ENCODE assay signal across 8 cellular contexts in genomic region chr1:161749509-161750407, GRCh38. TPM values are rescaled to one million over a fixed set of nuclear protein-coding genes. Genes with fewer than 3 reads are reported as not detected.
DNase-seq lines count a peak whose midpoint lies in the region; ATAC-seq and TF ChIP-seq lines count a peak whose summit lies in the region.

A gene with protein sequence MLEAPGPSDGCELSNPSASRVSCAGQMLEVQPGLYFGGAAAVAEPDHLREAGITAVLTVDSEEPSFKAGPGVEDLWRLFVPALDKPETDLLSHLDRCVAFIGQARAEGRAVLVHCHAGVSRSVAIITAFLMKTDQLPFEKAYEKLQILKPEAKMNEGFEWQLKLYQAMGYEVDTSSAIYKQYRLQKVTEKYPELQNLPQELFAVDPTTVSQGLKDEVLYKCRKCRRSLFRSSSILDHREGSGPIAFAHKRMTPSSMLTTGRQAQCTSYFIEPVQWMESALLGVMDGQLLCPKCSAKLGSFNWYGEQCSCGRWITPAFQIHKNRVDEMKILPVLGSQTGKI (plus strand): TSS chr1:161749786. CDS start chr1:161749802, 16 bp downstream.

- TF ChIP-seq CTCF in GM12874 (IDR thresholded peaks at IDR 0.05; ENCODE audit: insufficient read depth, low read depth, low read length) (peak; percentile 39), upper lobe of left lung (IDR thresholded peaks at IDR 0.05) (peak in 2 of 6 experiments; percentile 7 to 30)

- POLR2A ChIA-PET in T-cell (lab: Charles Lee), result interaction anchor here (0.5 to 0.9 kb wide), 5 partner anchors 8 to 365 kb away, joined by 3 to 4 read pairs (median 3); no protein-coding TSS in a partner anchor

- H3K36me3 ChIP-seq in upper lobe of left lung, result peaks cover 12 to 38% (median 18%) of the 10 kb centered on the region in 4 donors

- no peaks in the 10 kb centered on the region for H3K27me3 ChIP-seq in upper lobe of left lung

- TF ChIP-seq POLR2A in upper lobe of left lung (IDR thresholded peaks at IDR 0.05), result peak in 2 of 4 donors; percentile 58 to 69

- ATAC-seq in HG02759 (IDR thresholded peaks at IDR 0.05; ENCODE audit: unreplicated experiment) (peak; percentile 97), T-cell (replicated peaks in 1 of 4) (peak; percentile 98 to 100 (median 99)), upper lobe of left lung (ENCODE audit: low FRiP score in 2 of 2) (peak; percentile 99 to 100)

- no peaks in the 10 kb centered on the region for H3K9me3 ChIP-seq in upper lobe of left lung

- H3K4me1 Mint-ChIP-seq in T-cell, result peaks cover 43 to 44% (median 43%) of the 10 kb centered on the region in 3 donors

- intact Hi-C loops in cardiac septum (cut with DNase I), result loop anchor here (10.0 kb wide), 2 partner anchors 265 to 525 kb away; partner anchors contain the start of genes APOA2 and TOMM40L

- H3K27me3 Mint-ChIP-seq in T-cell, result peaks cover 2 to 3% of the 10 kb centered on the region in 2 donors

- no peak for TF ChIP-seq EP300 in upper lobe of left lung (IDR thresholded peaks at IDR 0.05)

- no peaks in the 10 kb centered on the region for H3K9me3 Mint-ChIP-seq in T-cell

- H3K4me3 Mint-ChIP-seq in T-cell, result peak within 1 kb of the TSS; percentile 98 to 99 (median 99)

- CTCF ChIA-PET in T-cell (lab: Charles Lee), result interaction anchor here in 1 of 2 donors (0.6 to 1.8 kb wide), 11 partner anchors 9 to 584 kb away, joined by 3 to 12 read pairs (median 4); no protein-coding TSS in a partner anchor

- peaks cover 8 to 21% (median 18%) of the 10 kb centered on the region in 4 donors for H3K4me1 ChIP-seq in upper lobe of left lung

- peak within 1 kb of the TSS; percentile 77 to 99 (median 86) for H3K4me3 ChIP-seq in upper lobe of left lung

- peak within 1 kb of the TSS; percentile 96 to 98 for H3K27ac Mint-ChIP-seq in T-cell

- H3K36me3 Mint-ChIP-seq in T-cell, result peaks cover 13% of the 10 kb centered on the region

- no peak within 1 kb of the TSS for H3K27ac ChIP-seq in adipose tissue (ENCODE audit: low read depth, low read length)
- peak within 1 kb of the TSS; percentile 85 to 93 (median 91) for H3K27ac ChIP-seq in upper lobe of left lung

- DNase-seq in NCI-H1417 treated with DMSO at 0.1 percent for 48 hours (lab: John Stamatoyannopoulos, UW) (peak; percentile 90), T-cell (peak; percentile 70 to 90 (median 81)), cardiac septum (ENCODE audit: low spot score) (peak; percentile 96), pons (ENCODE audit: low spot score) (peak; percentile 92), upper lobe of left lung (peak; percentile 93 to 95)

- 0 to 1% (median 0%) methylated on average over 59 to 65 of the region's 65 CpGs for WGBS in adipose tissue, 3 donors
- 0 to 1% methylated on average over 15 to 27 of the region's 65 CpGs for WGBS in upper lobe of left lung, 2 donors

RNA-seq across cellular contexts. Expression of the gene that starts here (rescaled TPM):
- total RNA-seq in T-cell, result 10 to 100 TPM; 18.9 to 33.5 (median 29.1) TPM
- polyA plus RNA-seq in adipose tissue, result 10 to 100 TPM; 15.0 to 26.2 (median 21.4) TPM
- total RNA-seq in cardiac septum, result 8.2 TPM
- total RNA-seq in upper lobe of left lung, result 10 to 100 TPM in 5 of 6 donors, 1 to 10 TPM in 1; 4.6 to 29.0 (median 15.9) TPM
